17 cellular contexts compared by ENCODE assay signal in genomic region chr5:113719549-113719948, GRCh38.
DNase-seq lines count a peak whose midpoint lies in the region; ATAC-seq and TF ChIP-seq lines count a peak whose summit lies in the region.
"Had no signal": no experiment of that assay in that cellular context is flagged by ENCODE, and none has a peak within 500 bp of the region (broad histone marks: within the 10 kb centered on the region; RNA-seq: fewer than 3 reads in every experiment).

No MANE protein-coding gene starts in this region.

- CTCF ChIA-PET in activated CD8-positive, alpha-beta T cell treated with anti-CD3 and anti-CD28 coated beads for 36 hours (lab: Charles Lee) = no interaction called here

- TF ChIP-seq CTCF in omental fat pad (IDR thresholded peaks at IDR 0.05) (no peak), heart left ventricle (IDR thresholded peaks at IDR 0.05) (no peak)
- no peak for TF ChIP-seq CTCF in activated CD8-positive, alpha-beta T cell treated with anti-CD3 and anti-CD28 coated beads for 36 hours (IDR thresholded peaks at IDR 0.05)

- peak; percentile 56 to 80 for DNase-seq in NCI-H524 (lab: John Stamatoyannopoulos, UW)
- peak; percentile 75 for DNase-seq in NCI-H82 treated with DMSO at 0.1 percent for 48 hours (lab: John Stamatoyannopoulos, UW; ENCODE audit: unreplicated experiment)
- DNase-seq in foreskin melanocyte = peak; percentile 27
- DNase-seq in omental fat pad (ENCODE audit: low spot score) = no peak
- no peak for DNase-seq in activated CD8-positive, alpha-beta T cell treated with anti-CD3 and anti-CD28 coated beads for 36 hours
- no peak for DNase-seq in heart left ventricle
- DNase-seq: C1 segment of cervical spinal cord; Caco-2; CD4-positive, alpha-beta memory T cell; DMS 273 treated with DMSO at 0.1 percent for 48 hours; DMS79; EL; GDM1; GM23248; H7; HCEC 1CT had no signal

- 55 to 67% (median 66%) methylated on average over 1 of the region's 1 CpG for WGBS in heart left ventricle, 4 donors

- H3K27ac ChIP-seq in heart left ventricle = no peak overlapping the region
- H3K27ac ChIP-seq: GM23248 had no signal

- no peaks in the 10 kb centered on the region for H3K27me3 Mint-ChIP-seq in activated CD8-positive, alpha-beta T cell treated with anti-CD3 and anti-CD28 coated beads for 36 hours

- no peaks in the 10 kb centered on the region for H3K4me1 Mint-ChIP-seq in activated CD8-positive, alpha-beta T cell treated with anti-CD3 and anti-CD28 coated beads for 36 hours (ENCODE audit: low read depth)
- H3K4me1 Mint-ChIP-seq: CD4-positive, alpha-beta memory T cell had no signal

- H3K4me1 ChIP-seq in heart left ventricle = no peaks in the 10 kb centered on the region
- H3K4me1 ChIP-seq: Caco-2 had no signal

- no peak overlapping the region for H3K27ac Mint-ChIP-seq in activated CD8-positive, alpha-beta T cell treated with anti-CD3 and anti-CD28 coated beads for 36 hours
- H3K27ac Mint-ChIP-seq: CD4-positive, alpha-beta memory T cell had no signal

- H3K36me3 ChIP-seq in heart left ventricle = no peaks in the 10 kb centered on the region

- peaks cover 0 to 19% (median 4%) of the 10 kb centered on the region in 12 donors for H3K9me3 ChIP-seq in heart left ventricle

- H3K27me3 ChIP-seq in heart left ventricle = no peaks in the 10 kb centered on the region

- H3K4me3 ChIP-seq in heart left ventricle = no peak overlapping the region
- H3K4me3 ChIP-seq: GM12878, GM23248 had no signal

- intact Hi-C loops in activated CD8-positive, alpha-beta T cell treated with anti-CD3 and anti-CD28 coated beads for 36 hours (cut with micrococcal nuclease) = no loop called here
- intact Hi-C loops in heart left ventricle (cut with DNase I) = no loop called here

- no peak overlapping the region for H3K4me3 Mint-ChIP-seq in activated CD8-positive, alpha-beta T cell treated with anti-CD3 and anti-CD28 coated beads for 36 hours
- H3K4me3 Mint-ChIP-seq: CD4-positive, alpha-beta memory T cell had no signal

- POLR2A ChIA-PET in activated CD8-positive, alpha-beta T cell treated with anti-CD3 and anti-CD28 coated beads for 36 hours (lab: Charles Lee) = no interaction called here

- TF ChIP-seq POLR2A in heart left ventricle (IDR thresholded peaks at IDR 0.05) = no peak

- peaks cover 22% of the 10 kb centered on the region for H3K9me3 Mint-ChIP-seq in activated CD8-positive, alpha-beta T cell treated with anti-CD3 and anti-CD28 coated beads for 36 hours

- no peaks in the 10 kb centered on the region for H3K36me3 Mint-ChIP-seq in activated CD8-positive, alpha-beta T cell treated with anti-CD3 and anti-CD28 coated beads for 36 hours (ENCODE audit: low read depth)

- ATAC-seq in omental fat pad (ENCODE audit: low FRiP score) (no peak), heart left ventricle (no peak)
- ATAC-seq in activated CD8-positive, alpha-beta T cell treated with anti-CD3 and anti-CD28 coated beads for 36 hours = no peak
- ATAC-seq: GM12878 had no signal

Comparison
In these comparisons a context has a peak if more than half of its experiments do, and no peak if none do; other contexts are left out.
1. DNase-seq: peak in NCI-H524 (2 of 2), NCI-H82 treated with DMSO at 0.1 percent for 48 hours (single experiment) and foreskin melanocyte (single experiment); none in omental fat pad (single experiment), activated CD8-positive, alpha-beta T cell treated with anti-CD3 and anti-CD28 coated beads for 36 hours (single experiment) and heart left ventricle (0 of 5).